In genomic region chr10:7667262-7668141, GRCh38 we compare ENCODE assay signal across 9 cellular contexts. TPM values are rescaled to one million over a fixed set of nuclear protein-coding genes. Genes with fewer than 3 reads are reported as not detected.
DNase-seq lines count a peak whose midpoint lies in the region; ATAC-seq and TF ChIP-seq lines count a peak whose summit lies in the region.
"Had no signal": no experiment of that assay in that cellular context is flagged by ENCODE, and none has a peak within 500 bp of the region (broad histone marks: within the 10 kb centered on the region; RNA-seq: fewer than 3 reads in every experiment).

No MANE protein-coding gene starts in this region.

- no peak for TF ChIP-seq CTCF in tibial nerve (IDR thresholded peaks at IDR 0.05)
- TF ChIP-seq CTCF in RWPE1 (conservative IDR thresholded peaks at IDR 0.05; ENCODE audit: low read depth): no peak

- H3K4me3 ChIP-seq in muscle layer of colon (ENCODE audit: low read depth in 1 of 2, low read length in 2 of 2) (peak overlapping the region in 1 of 2 donors; percentile 43), tibial nerve (peak overlapping the region; percentile 28 to 87 (median 42))

- H3K9me3 ChIP-seq in muscle layer of colon (ENCODE audit: low read length) (no peaks in the 10 kb centered on the region), tibial nerve (no peaks in the 10 kb centered on the region)

- peaks cover 66% of the 10 kb centered on the region for H3K27me3 Mint-ChIP-seq in activated CD8-positive, alpha-beta memory T cell treated with anti-CD3 and anti-CD28 coated beads, Interleukin-2, amount 10 ng/mL, durations not matched to agents 7 days and 5 days
- H3K27me3 Mint-ChIP-seq in effector memory CD8-positive, alpha-beta T cell: peaks cover 63 to 79% of the 10 kb centered on the region in 2 donors

- H3K4me1 ChIP-seq in muscle layer of colon (ENCODE audit: insufficient read depth, low read length) (peaks cover 38% of the 10 kb centered on the region), tibial nerve (peaks cover 0 to 52% (median 3%) of the 10 kb centered on the region in 4 donors)

- CTCF ChIA-PET in activated CD8-positive, alpha-beta memory T cell treated with anti-CD3 and anti-CD28 coated beads, Interleukin-2, amount 10 ng/mL, durations not matched to agents 7 days and 5 days (lab: Charles Lee): no interaction called here
- CTCF ChIA-PET in RWPE1 (lab: Yijun Ruan, JAX): interaction anchor here (0.5 kb wide), 1 partner anchor 52 kb away, joined by 3 read pairs; no protein-coding TSS in a partner anchor

- H3K9ac ChIP-seq in muscle layer of colon (ENCODE audit: low read length): no peak overlapping the region

- H3K4me1 Mint-ChIP-seq in activated CD8-positive, alpha-beta memory T cell treated with anti-CD3 and anti-CD28 coated beads, Interleukin-2, amount 10 ng/mL, durations not matched to agents 7 days and 5 days: peaks cover 6% of the 10 kb centered on the region
- H3K4me1 Mint-ChIP-seq in effector memory CD8-positive, alpha-beta T cell (ENCODE audit: low read depth in 2 of 2): peaks cover 3 to 9% of the 10 kb centered on the region in 2 donors

- POLR2A ChIA-PET in RWPE1 (lab: Yijun Ruan, JAX; ENCODE audit: low non-redundant PET): no interaction called here

- no peaks in the 10 kb centered on the region for H3K9me3 Mint-ChIP-seq in activated CD8-positive, alpha-beta memory T cell treated with anti-CD3 and anti-CD28 coated beads, Interleukin-2, amount 10 ng/mL, durations not matched to agents 7 days and 5 days (ENCODE audit: low read depth)
- H3K9me3 Mint-ChIP-seq in effector memory CD8-positive, alpha-beta T cell: no peaks in the 10 kb centered on the region

- WGBS in tibial nerve, 2 donors: 4 to 5% methylated on average over 27 to 31 of the region's 44 CpGs

- H3K4me3 Mint-ChIP-seq in activated CD8-positive, alpha-beta memory T cell treated with anti-CD3 and anti-CD28 coated beads, Interleukin-2, amount 10 ng/mL, durations not matched to agents 7 days and 5 days: no peak overlapping the region
- H3K4me3 Mint-ChIP-seq in effector memory CD8-positive, alpha-beta T cell: peak overlapping the region; percentile 66 to 78

- peak; percentile 36 for ATAC-seq in activated CD8-positive, alpha-beta memory T cell treated with anti-CD3 and anti-CD28 coated beads, Interleukin-2, amount 10 ng/mL, durations not matched to agents 7 days and 5 days
- ATAC-seq in effector memory CD8-positive, alpha-beta T cell (replicated peaks): peak; percentile 43

- H3K27ac ChIP-seq in muscle layer of colon (ENCODE audit: low read depth, low read length): peak overlapping the region; percentile 76
- peak overlapping the region in 2 of 4 donors; percentile 51 to 73 for H3K27ac ChIP-seq in tibial nerve
- no peak overlapping the region for H3K27ac ChIP-seq in RWPE1

- H3K27ac Mint-ChIP-seq in activated CD8-positive, alpha-beta memory T cell treated with anti-CD3 and anti-CD28 coated beads, Interleukin-2, amount 10 ng/mL, durations not matched to agents 7 days and 5 days: no peak overlapping the region
- H3K27ac Mint-ChIP-seq in effector memory CD8-positive, alpha-beta T cell: no peak overlapping the region

- H3K27me3 ChIP-seq in muscle layer of colon (ENCODE audit: control insufficient read depth in 1 of 2, insufficient read depth in 2 of 2, low read length in 2 of 2) (peaks cover 0 to 8% of the 10 kb centered on the region in 2 donors), tibial nerve (peaks cover 0 to 14% of the 10 kb centered on the region in 2 donors)

- H3K36me3 ChIP-seq in muscle layer of colon (ENCODE audit: insufficient read depth, low read length) (no peaks in the 10 kb centered on the region), tibial nerve (no peaks in the 10 kb centered on the region)

- DNase-seq in activated CD8-positive, alpha-beta memory T cell treated with anti-CD3 and anti-CD28 coated beads, Interleukin-2, amount 10 ng/mL, durations not matched to agents 7 days and 5 days: no peak
- DNase-seq in activated CD8-positive, alpha-beta memory T cell treated with anti-CD3 and anti-CD28 coated beads for 24 hours: no peak
- DNase-seq in effector memory CD8-positive, alpha-beta T cell: no peak
- no peak for DNase-seq in tibial nerve (ENCODE audit: low spot score in 2 of 2)
- DNase-seq in NCI-H1048 (lab: John Stamatoyannopoulos, UW): no peak
- DNase-seq in 8988T: no peak
- no peak for DNase-seq in RWPE1 (ENCODE audit: low spot score)
- DNase-seq: stimulated activated CD4-positive, alpha-beta T cell treated with anti-CD3 and anti-CD28 coated beads, Interleukin-1b, Interleukin-23, amount 100 ng/mL, for 48 hours had no signal

- TF ChIP-seq POLR2A in tibial nerve (IDR thresholded peaks at IDR 0.05): no peak

- no peak for TF ChIP-seq EP300 in tibial nerve (IDR thresholded peaks at IDR 0.05)

- no peaks in the 10 kb centered on the region for H3K36me3 Mint-ChIP-seq in activated CD8-positive, alpha-beta memory T cell treated with anti-CD3 and anti-CD28 coated beads, Interleukin-2, amount 10 ng/mL, durations not matched to agents 7 days and 5 days
- H3K36me3 Mint-ChIP-seq in effector memory CD8-positive, alpha-beta T cell (ENCODE audit: insufficient read depth): no peaks in the 10 kb centered on the region

RNA-seq across cellular contexts. Expression of gene ITIH5, which starts 0.7 kb away (rescaled TPM):
- total RNA-seq in activated CD8-positive, alpha-beta memory T cell treated with anti-CD3 and anti-CD28 coated beads, Interleukin-2, amount 10 ng/mL, durations not matched to agents 7 days and 5 days: not detected
- 10 to 100 TPM; 20.7 to 86.4 (median 26.9) TPM for total RNA-seq in tibial nerve

RNA-seq across cellular contexts. Expression of gene ITIH2, which starts 35.6 kb away (rescaled TPM):
- not detected for total RNA-seq in activated CD8-positive, alpha-beta memory T cell treated with anti-CD3 and anti-CD28 coated beads, Interleukin-2, amount 10 ng/mL, durations not matched to agents 7 days and 5 days
- not detected for total RNA-seq in tibial nerve

Comparison
In these comparisons a context has a peak if more than half of its experiments do, and no peak if none do; other contexts are left out.
1. RNA of gene ITIH5, which starts 0.7 kb away (total RNA-seq): 20.7 to 86.4 TPM in tibial nerve; not detected in activated CD8-positive, alpha-beta memory T cell treated with anti-CD3 and anti-CD28 coated beads, Interleukin-2, amount 10 ng/mL, durations not matched to agents 7 days and 5 days; every median in the first group is over 10 times any median in the second.